Comparison of ENCODE assay signal across 8 cellular contexts in the genomic region with DNA sequence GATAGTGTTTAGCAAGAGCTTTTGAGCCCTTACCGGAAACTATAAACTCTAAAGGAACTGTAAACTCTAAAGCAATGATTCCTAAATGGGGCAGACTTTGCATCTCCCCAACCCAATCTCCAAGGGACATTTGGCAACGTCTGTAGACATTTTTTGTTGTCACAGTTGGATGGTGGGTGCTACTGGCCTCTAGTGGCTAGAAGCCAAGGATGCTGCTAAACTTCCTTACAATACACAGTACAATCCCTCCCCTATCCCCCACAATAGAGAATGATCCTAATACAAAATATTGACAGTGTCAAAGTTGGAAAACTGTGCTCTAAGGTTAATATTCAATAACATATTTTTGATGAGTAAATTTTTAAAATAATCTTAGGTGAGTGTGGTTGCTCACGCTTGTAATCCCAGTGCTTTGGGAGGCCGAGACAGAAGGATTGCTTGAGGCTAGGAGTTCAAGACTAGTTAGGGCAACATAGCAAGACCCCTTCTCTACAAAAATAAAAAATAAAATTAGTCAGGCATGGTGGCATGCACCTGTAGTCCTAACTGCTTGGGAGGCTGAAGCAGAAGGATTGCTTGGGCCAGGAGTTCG.
A peak's percentile ranks its signal among the peaks of the same experiment; 100 is the strongest.
DNase-seq lines count a peak whose midpoint lies in the region; ATAC-seq, FAIRE-seq and TF ChIP-seq lines count a peak whose summit lies in the region.

No MANE protein-coding gene starts in this region.

- H3K14ac ChIP-seq in trophoblast cell (ENCODE audit: low read length) = no peak overlapping the region

- H3K4me1 ChIP-seq in trophoblast cell (ENCODE audit: control insufficient read depth in 1 of 2, insufficient read depth in 2 of 2, low read length in 2 of 2) = no peaks in the 10 kb centered on the region

- no peak overlapping the region for H3K27ac ChIP-seq in WERI-Rb-1
- H3K27ac ChIP-seq in trophoblast cell (ENCODE audit: low read depth, low read length) = no peak overlapping the region

- no peak overlapping the region for H2BK120ac ChIP-seq in trophoblast cell (ENCODE audit: insufficient read depth, low read length, poor library complexity)

- H3K79me2 ChIP-seq in trophoblast cell (ENCODE audit: control insufficient read depth, insufficient read depth, low read length, poor library complexity) = no peaks in the 10 kb centered on the region

- H3K79me1 ChIP-seq in trophoblast cell (ENCODE audit: low read length) = no peaks in the 10 kb centered on the region

- H2BK12ac ChIP-seq in trophoblast cell (ENCODE audit: low read length) = no peak overlapping the region

- H3K18ac ChIP-seq in trophoblast cell (ENCODE audit: low read length) = no peak overlapping the region

- H3K4me3 ChIP-seq in WERI-Rb-1 (ENCODE audit: low read depth, low read length) = no peak overlapping the region
- no peak overlapping the region for H3K4me3 ChIP-seq in trophoblast cell (ENCODE audit: low read depth, low read length)

- H3K9me3 ChIP-seq in WERI-Rb-1 (ENCODE audit: severe bottlenecking) (no peaks in the 10 kb centered on the region), trophoblast cell (ENCODE audit: insufficient read depth, low read depth, low read length) (peaks cover 2% of the 10 kb centered on the region)

- no peak for ATAC-seq in GM18907 (IDR thresholded peaks at IDR 0.05; ENCODE audit: unreplicated experiment)

- DNase-seq in CD1c-positive myeloid dendritic cell (ENCODE audit: extremely low spot score) (peak; percentile 45), GM12891 (ENCODE audit: insufficient read length, low spot score) (no peak), HTR-8/SVneo (ENCODE audit: insufficient read length, low spot score) (peak; percentile 21), WERI-Rb-1 (peak; percentile 47), fibroblast of peridontal ligament (ENCODE audit: extremely low read depth) (peak; percentile 36), trophoblast cell (peak; percentile 9 to 64), DMS114 treated with DMSO at 0.1 percent for 48 hours (lab: John Stamatoyannopoulos, UW; ENCODE audit: unreplicated experiment) (no peak)

- H4K8ac ChIP-seq in trophoblast cell (ENCODE audit: low read depth, low read length) = no peak overlapping the region

- H3K27me3 ChIP-seq in WERI-Rb-1 (ENCODE audit: insufficient read depth, low read depth, severe bottlenecking) (no peaks in the 10 kb centered on the region), trophoblast cell (ENCODE audit: insufficient read depth, low read length) (no peaks in the 10 kb centered on the region)

- H2BK5ac ChIP-seq in trophoblast cell (ENCODE audit: low read depth, low read length, poor library complexity) = no peak overlapping the region

- H2AFZ ChIP-seq in trophoblast cell (ENCODE audit: insufficient read depth, low read length, poor library complexity) = no peak overlapping the region

- H3K36me3 ChIP-seq in WERI-Rb-1 (no peaks in the 10 kb centered on the region), trophoblast cell (ENCODE audit: control insufficient read depth in 1 of 2, insufficient read depth in 2 of 2, low read length in 2 of 2) (peaks cover 0 to 2% of the 10 kb centered on the region in 2 experiments)

- H2AK5ac ChIP-seq in trophoblast cell (ENCODE audit: low read length) = no peak overlapping the region

- H4K91ac ChIP-seq in trophoblast cell (ENCODE audit: low read depth, low read length) = no peak overlapping the region

- H3K4ac ChIP-seq in trophoblast cell (ENCODE audit: low read depth, low read length) = no peak overlapping the region

- WGBS in trophoblast cell (ENCODE audit: extremely low coverage, insufficient coverage, insufficient read length) = no CpG with 5 or more reads among the region's 5 CpGs

- TF ChIP-seq POLR2A in GM12891 (IDR thresholded peaks at IDR 0.05; ENCODE audit: low read depth, low read length) = no peak

- no peak overlapping the region for H3K4me2 ChIP-seq in trophoblast cell (ENCODE audit: low read length)

- peak; percentile 78 for FAIRE-seq in GM12891 (lab: Jason Lieb, UNC)
- no peak for FAIRE-seq in HTR-8/SVneo (lab: Jason Lieb, UNC)

- TF ChIP-seq CTCF in WERI-Rb-1 (IDR thresholded peaks at IDR 0.05; ENCODE audit: low read depth, low read length) = peak; percentile 80

- no peak overlapping the region for H3K9ac ChIP-seq in trophoblast cell (ENCODE audit: low read length)

- H4K12ac ChIP-seq in trophoblast cell (ENCODE audit: low read depth, low read length) = no peak overlapping the region

- no peak overlapping the region for H3K23ac ChIP-seq in trophoblast cell (ENCODE audit: low read length)

TF ChIP-seq in GM12891, 5 proteins besides CTCF, POLR2A, EP300 and RAD21:
- no peak for TF ChIP-seq POLR2AphosphoS5 (IDR thresholded peaks at IDR 0.05; ENCODE audit: low read depth, low read length)
- no peak for TF ChIP-seq POU2F2 (IDR thresholded peaks at IDR 0.05; ENCODE audit: low read depth, low read length)
- no peak for TF ChIP-seq SPI1 (IDR thresholded peaks at IDR 0.05; ENCODE audit: low read depth, low read length)
- TF ChIP-seq TAF1 (IDR thresholded peaks at IDR 0.05; ENCODE audit: low read depth, low read length) = no peak

Comparison
In these comparisons a context has a peak if more than half of its experiments do, and no peak if none do; other contexts are left out.
1. DNase-seq: peak in CD1c-positive myeloid dendritic cell (single experiment), HTR-8/SVneo (single experiment), WERI-Rb-1 (single experiment), fibroblast of peridontal ligament (single experiment) and trophoblast cell (2 of 2); none in GM12891 (single experiment) and DMS114 treated with DMSO at 0.1 percent for 48 hours (single experiment).